In the genomic region with DNA sequence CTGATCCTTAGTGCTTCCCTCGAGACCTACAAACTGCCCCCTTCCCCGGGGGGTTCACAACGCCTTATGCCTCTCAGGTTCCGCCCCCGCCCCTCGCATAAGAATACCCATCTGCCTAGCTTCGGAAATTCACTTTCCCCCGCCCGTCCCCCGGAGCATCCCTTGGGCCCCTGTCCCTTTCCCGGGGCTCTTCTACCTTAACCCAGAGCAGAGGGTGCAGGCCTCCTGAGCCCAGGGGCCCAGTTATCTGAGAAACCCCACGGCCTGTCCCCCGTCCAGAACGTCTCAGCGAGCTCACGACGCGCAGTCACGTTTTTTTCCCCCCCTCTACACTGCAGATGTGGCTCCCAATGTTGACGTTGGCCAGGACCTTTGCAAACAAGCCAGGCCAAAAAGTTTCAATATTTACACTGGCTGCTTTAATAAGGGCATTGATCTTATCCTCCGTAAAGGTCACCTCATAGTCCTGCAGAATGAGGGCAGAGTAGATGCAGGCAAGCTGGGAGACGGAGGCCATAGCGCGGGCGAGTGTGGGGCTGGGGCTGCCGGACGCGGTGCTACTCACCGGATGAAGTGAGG, we compare ENCODE assay signal across 9 cellular contexts. TPM values are rescaled to one million over a fixed set of nuclear protein-coding genes. Genes with fewer than 3 reads are reported as not detected.
DNase-seq lines count a peak whose midpoint lies in the region; ATAC-seq and TF ChIP-seq lines count a peak whose summit lies in the region.
"Had no signal": no experiment of that assay in that cellular context is flagged by ENCODE, and none has a peak within 500 bp of the region (broad histone marks: within the 10 kb centered on the region; RNA-seq: fewer than 3 reads in every experiment).

No MANE protein-coding gene starts in this region.

- peaks cover 5 to 24% (median 13%) of the 10 kb centered on the region in 4 donors for H3K4me1 Mint-ChIP-seq in CD4-positive, alpha-beta memory T cell

- no peaks in the 10 kb centered on the region for H3K9me3 Mint-ChIP-seq in CD4-positive, alpha-beta memory T cell
- H3K9me3 Mint-ChIP-seq: T-helper 1 cell treated with Interleukin-12 subunit alpha and Interleukin-12 subunit beta and Interleukin-4 antibody, amounts not matched to agents 30 μg/mL and 1 μg/mL, for 36 hours had no signal

- CTCF ChIA-PET in CD4-positive, alpha-beta memory T cell (lab: Charles Lee; ENCODE audit: partially characterized antibody) = interaction anchor here (0.8 to 1.5 kb wide), 2 partner anchors 45 to 314 kb away, joined by 3 read pairs; a partner anchor contains a TSS

- DNase-seq in CD4-positive, alpha-beta memory T cell = peak in 2 of 5 donors; percentile 1 to 48
- DNase-seq in SHP77 treated with DMSO at 0.1 percent for 48 hours (lab: John Stamatoyannopoulos, UW) (peak; percentile 49), epithelial cell of esophagus (ENCODE audit: low read depth) (peak; percentile 5), upper lobe of right lung (no peak), EL (no peak)

- TF ChIP-seq CTCF in epithelial cell of esophagus (IDR thresholded peaks at IDR 0.05; ENCODE audit: insufficient read depth, low read depth, low read length, missing control alignments) (no peak), upper lobe of right lung (IDR thresholded peaks at IDR 0.05) (no peak)

- H3K4me3 ChIP-seq in CD4-positive, alpha-beta memory T cell (ENCODE audit: low read length in 2 of 2) = peak overlapping the region; percentile 80 to 85
- H3K4me3 ChIP-seq in epithelial cell of esophagus (ENCODE audit: low read length) (peak overlapping the region; percentile 86), muscle layer of duodenum (ENCODE audit: low read depth in 1 of 2, low read length in 2 of 2) (peak overlapping the region; percentile 84 to 85), upper lobe of right lung (peak overlapping the region; percentile 89)

- H3K27me3 ChIP-seq in CD4-positive, alpha-beta memory T cell (ENCODE audit: insufficient read depth, low read length) = no peaks in the 10 kb centered on the region
- H3K27me3 ChIP-seq in muscle layer of duodenum (ENCODE audit: low read depth, low read length) = no peaks in the 10 kb centered on the region
- no peaks in the 10 kb centered on the region for H3K27me3 ChIP-seq in upper lobe of right lung

- H3K4me3 Mint-ChIP-seq in CD4-positive, alpha-beta memory T cell = no peak overlapping the region
- H3K4me3 Mint-ChIP-seq: T-helper 1 cell treated with Interleukin-12 subunit alpha and Interleukin-12 subunit beta and Interleukin-4 antibody, amounts not matched to agents 30 μg/mL and 1 μg/mL, for 36 hours had no signal

- H3K4me1 ChIP-seq in CD4-positive, alpha-beta memory T cell (ENCODE audit: insufficient read depth, low read length) = peaks cover 30% of the 10 kb centered on the region
- H3K4me1 ChIP-seq in muscle layer of duodenum (ENCODE audit: control insufficient read depth in 1 of 2, insufficient read depth in 2 of 2, low read length in 2 of 2) (peaks cover 4 to 28% of the 10 kb centered on the region in 2 donors), upper lobe of right lung (peaks cover 40% of the 10 kb centered on the region)

- ATAC-seq in GM18873 (IDR thresholded peaks at IDR 0.05; ENCODE audit: low FRiP score, unreplicated experiment) = peak; percentile 26
- ATAC-seq in HG03139 (IDR thresholded peaks at IDR 0.05; ENCODE audit: unreplicated experiment) = peak; percentile 26
- ATAC-seq in upper lobe of right lung = peak; percentile 13

- H3K27me3 Mint-ChIP-seq in CD4-positive, alpha-beta memory T cell = no peaks in the 10 kb centered on the region

- H3K9me3 ChIP-seq in CD4-positive, alpha-beta memory T cell (ENCODE audit: control insufficient read depth in 1 of 2, low read length in 2 of 2) = no peaks in the 10 kb centered on the region
- H3K9me3 ChIP-seq in muscle layer of duodenum (ENCODE audit: control insufficient read depth in 1 of 2, low read length in 2 of 2) = no peaks in the 10 kb centered on the region
- H3K9me3 ChIP-seq in upper lobe of right lung = no peaks in the 10 kb centered on the region

- H3K27ac Mint-ChIP-seq in CD4-positive, alpha-beta memory T cell = no peak overlapping the region
- H3K27ac Mint-ChIP-seq: T-helper 1 cell treated with Interleukin-12 subunit alpha and Interleukin-12 subunit beta and Interleukin-4 antibody, amounts not matched to agents 30 μg/mL and 1 μg/mL, for 36 hours had no signal

- no peaks in the 10 kb centered on the region for H3K36me3 ChIP-seq in CD4-positive, alpha-beta memory T cell (ENCODE audit: insufficient read depth, low read length)
- H3K36me3 ChIP-seq in muscle layer of duodenum (ENCODE audit: control insufficient read depth in 1 of 2, insufficient read depth in 2 of 2, low read length in 2 of 2) = peaks cover 0 to 19% of the 10 kb centered on the region in 2 donors
- H3K36me3 ChIP-seq in upper lobe of right lung = peaks cover 4% of the 10 kb centered on the region

- POLR2A ChIA-PET in CD4-positive, alpha-beta memory T cell (lab: Charles Lee; ENCODE audit: partially characterized antibody) = interaction anchor here (0.8 to 3.9 kb wide), 11 partner anchors 42 to 492 kb away, joined by 3 to 46 read pairs (median 7); a partner anchor contains a TSS

- intact Hi-C loops in CD4-positive, alpha-beta memory T cell (cut with micrococcal nuclease) = loop anchor here (1.0 to 2.0 kb wide), 6 partner anchors 44 to 199 kb away; a partner anchor contains a TSS
- intact Hi-C loops in upper lobe of right lung (cut with DNase I) = no loop called here

- H3K36me3 Mint-ChIP-seq in CD4-positive, alpha-beta memory T cell = peaks cover 4 to 10% of the 10 kb centered on the region in 2 donors

- peak overlapping the region; percentile 99 for H3K27ac ChIP-seq in CD4-positive, alpha-beta memory T cell (ENCODE audit: low read depth, low read length)
- H3K27ac ChIP-seq in muscle layer of duodenum (ENCODE audit: low read length) = peak overlapping the region; percentile 99
- peak overlapping the region; percentile 98 for H3K27ac ChIP-seq in upper lobe of right lung

RNA-seq across cellular contexts. Expression of a gene that starts 1.4 kb away (rescaled TPM):
- 10 to 100 TPM; 90.3 to 93.2 TPM for total RNA-seq in CD4-positive, alpha-beta memory T cell
- 10 to 100 TPM; 66.1 to 76.3 TPM for polyA plus RNA-seq in CD4-positive, alpha-beta memory T cell
- total RNA-seq in upper lobe of right lung = 80.4 TPM

RNA-seq across cellular contexts. Expression of a gene that starts 42.0 kb away (rescaled TPM):
- 10 to 100 TPM; 12.5 to 12.8 TPM for total RNA-seq in CD4-positive, alpha-beta memory T cell
- 1 to 10 TPM; 1.5 to 3.5 TPM for polyA plus RNA-seq in CD4-positive, alpha-beta memory T cell
- 14.2 TPM for total RNA-seq in upper lobe of right lung

RNA-seq across cellular contexts. Expression of a gene that starts 44.5 kb away (rescaled TPM):
- total RNA-seq in CD4-positive, alpha-beta memory T cell = 1 to 10 TPM; 4.8 to 6.0 TPM
- 1 to 10 TPM; 1.1 TPM for polyA plus RNA-seq in CD4-positive, alpha-beta memory T cell
- 4.0 TPM for total RNA-seq in upper lobe of right lung

RNA-seq across cellular contexts. Expression of a gene that starts 58.8 kb away (rescaled TPM):
- 1 to 10 TPM; 1.3 to 2.1 TPM for total RNA-seq in CD4-positive, alpha-beta memory T cell
- under 1 TPM in 1 of 2 donors, not detected in 1; 0.70 TPM for polyA plus RNA-seq in CD4-positive, alpha-beta memory T cell
- not detected for total RNA-seq in upper lobe of right lung

Comparison
In these comparisons a context has a peak if more than half of its experiments do, and no peak if none do; other contexts are left out.
1. DNase-seq: peak in SHP77 treated with DMSO at 0.1 percent for 48 hours (single experiment) and epithelial cell of esophagus (single experiment); none in upper lobe of right lung (single experiment) and EL (single experiment).
2. Peak in every context shown above with its lines, with median percentiles within 50 percentile points of each other: H3K27ac ChIP-seq, H3K4me3 ChIP-seq and ATAC-seq.